In genomic region chr11:70397983-70398833, GRCh38 we compare ENCODE assay signal across 8 cellular contexts. TPM values are rescaled to one million over a fixed set of nuclear protein-coding genes. Genes with fewer than 3 reads are reported as not detected.
DNase-seq lines count a peak whose midpoint lies in the region; ATAC-seq, FAIRE-seq and TF ChIP-seq lines count a peak whose summit lies in the region.

Gene CTTN, plus strand, starts transcription at chr11:70398529. Its CDS starts 8,769 bp downstream, at chr11:70407298.

- POLR2A ChIA-PET in AG04450 (lab: Yijun Ruan, JAX): interaction anchor here (0.6 to 3.8 kb wide), 10 partner anchors 16 to 195 kb away, joined by 3 to 17 read pairs (median 4); partner anchors contain the start of gene FADD
- POLR2A ChIA-PET in naive thymus-derived CD8-positive, alpha-beta T cell (lab: Charles Lee): no interaction called here

- peaks cover 11 to 17% (median 13%) of the 10 kb centered on the region in 4 donors for H3K4me1 Mint-ChIP-seq in naive thymus-derived CD8-positive, alpha-beta T cell

- H3K4me3 ChIP-seq in AG04450 (ENCODE audit: low read depth, low read length) (peak within 1 kb of the TSS; percentile 87), RWPE2 (ENCODE audit: severe bottlenecking) (peak within 1 kb of the TSS; percentile 69)

- peaks cover 0 to 8% (median 5%) of the 10 kb centered on the region in 3 donors for H3K36me3 Mint-ChIP-seq in naive thymus-derived CD8-positive, alpha-beta T cell

- H3K27me3 Mint-ChIP-seq in naive thymus-derived CD8-positive, alpha-beta T cell: peaks cover 19 to 50% (median 32%) of the 10 kb centered on the region in 5 donors

- TF ChIP-seq CTCF in AG04450 (IDR thresholded peaks at IDR 0.05; ENCODE audit: low read depth, low read length): no peak
- TF ChIP-seq CTCF in RWPE2 (IDR thresholded peaks at IDR 0.05; ENCODE audit: poor library complexity, severe bottlenecking): no peak

- CTCF ChIA-PET in AG04450 (lab: Charles Lee): interaction anchor here (0.6 kb wide), 1 partner anchor 166 kb away, joined by 3 read pairs; no protein-coding TSS in a partner anchor

- H3K4me3 Mint-ChIP-seq in naive thymus-derived CD8-positive, alpha-beta T cell: peak within 1 kb of the TSS; percentile 68 to 92 (median 89)

- no peaks in the 10 kb centered on the region for H3K27me3 ChIP-seq in AG04450 (ENCODE audit: control insufficient read depth, insufficient read depth, low read length)
- H3K27me3 ChIP-seq in RWPE2 (ENCODE audit: insufficient read depth, poor library complexity, severe bottlenecking): no peaks in the 10 kb centered on the region

- peaks cover 35% of the 10 kb centered on the region for H3K36me3 ChIP-seq in RWPE2 (ENCODE audit: low read depth)

- peaks cover 0 to 3% (median 0%) of the 10 kb centered on the region in 9 donors for H3K9me3 Mint-ChIP-seq in naive thymus-derived CD8-positive, alpha-beta T cell

- no peaks in the 10 kb centered on the region for H3K9me3 ChIP-seq in AG04450 (ENCODE audit: control insufficient read depth, insufficient read depth, low read length)
- H3K9me3 ChIP-seq in RWPE2 (ENCODE audit: severe bottlenecking): no peaks in the 10 kb centered on the region

- no peak for FAIRE-seq in GM19239 (lab: Jason Lieb, UNC)

- ATAC-seq in RWPE2 (ENCODE audit: low read depth): peak; percentile 67
- ATAC-seq in naive thymus-derived CD8-positive, alpha-beta T cell: peak; percentile 56 to 84

- H3K27ac Mint-ChIP-seq in naive thymus-derived CD8-positive, alpha-beta T cell: peak within 1 kb of the TSS in 7 of 10 donors; percentile 4 to 82 (median 40)

- DNase-seq in AG04450 (ENCODE audit: low read depth, low spot score) (peak; percentile 59), GM19239 (ENCODE audit: insufficient read length, low spot score) (peak; percentile 71), LoVo (ENCODE audit: low spot score) (peak; percentile 91), RWPE2 (ENCODE audit: low spot score) (peak; percentile 86), fibroblast of peridontal ligament (ENCODE audit: extremely low read depth) (peak; percentile 83)
- DNase-seq in activated effector memory CD4-positive, alpha-beta T cell treated with anti-CD3 and anti-CD28 coated beads, Interleukin-2, amount 50 U/mL, for 16 hours: peak; percentile 88
- DNase-seq in naive thymus-derived CD8-positive, alpha-beta T cell: peak; percentile 10 to 72 (median 44)
- peak; percentile 58 for DNase-seq in stimulated activated naive CD4-positive, alpha-beta T cell treated with Interleukin-2 at 50 U/mL for 16 hours (lab: John Stamatoyannopoulos, UW)

- peak within 1 kb of the TSS; percentile 84 for H3K27ac ChIP-seq in AG04450 (ENCODE audit: low read depth, low read length)
- H3K27ac ChIP-seq in RWPE2 (ENCODE audit: poor library complexity, severe bottlenecking): peak within 1 kb of the TSS; percentile 89

- H3K4me1 ChIP-seq in RWPE2 (ENCODE audit: insufficient read depth, poor library complexity, severe bottlenecking): peaks cover 19% of the 10 kb centered on the region

RNA-seq across cellular contexts. Expression of gene CTTN, which starts in this region (rescaled TPM):
- polyA plus RNA-seq in AG04450 (2011; rRNA removed): 180 and 192 TPM in 2 replicates
- 252 and 257 TPM in 2 replicates for polyA minus RNA-seq in AG04450 (2011; rRNA and poly(A)+ RNA removed)
- under 1 TPM in 1 of 2 experiments, not detected in 1; 0.16 TPM for total RNA-seq in naive thymus-derived CD8-positive, alpha-beta T cell
- polyA plus RNA-seq in naive thymus-derived CD8-positive, alpha-beta T cell: not detected

Comparison
In these comparisons a context has a peak if more than half of its experiments do, and no peak if none do; other contexts are left out.
1. Peak in every context shown above with its lines: DNase-seq, ATAC-seq, H3K4me3 ChIP-seq and H3K27ac ChIP-seq.
2. RNA of gene CTTN (polyA plus RNA-seq): 180 to 192 TPM in AG04450; not detected in naive thymus-derived CD8-positive, alpha-beta T cell; every median in the first group is over 100 times any median in the second.
3. Peak in DNase-seq and ATAC-seq in naive thymus-derived CD8-positive, alpha-beta T cell; RNA of the gene not detected or under 1 TPM.